Comparison of ENCODE assay signal across 9 cellular contexts in the genomic region with DNA sequence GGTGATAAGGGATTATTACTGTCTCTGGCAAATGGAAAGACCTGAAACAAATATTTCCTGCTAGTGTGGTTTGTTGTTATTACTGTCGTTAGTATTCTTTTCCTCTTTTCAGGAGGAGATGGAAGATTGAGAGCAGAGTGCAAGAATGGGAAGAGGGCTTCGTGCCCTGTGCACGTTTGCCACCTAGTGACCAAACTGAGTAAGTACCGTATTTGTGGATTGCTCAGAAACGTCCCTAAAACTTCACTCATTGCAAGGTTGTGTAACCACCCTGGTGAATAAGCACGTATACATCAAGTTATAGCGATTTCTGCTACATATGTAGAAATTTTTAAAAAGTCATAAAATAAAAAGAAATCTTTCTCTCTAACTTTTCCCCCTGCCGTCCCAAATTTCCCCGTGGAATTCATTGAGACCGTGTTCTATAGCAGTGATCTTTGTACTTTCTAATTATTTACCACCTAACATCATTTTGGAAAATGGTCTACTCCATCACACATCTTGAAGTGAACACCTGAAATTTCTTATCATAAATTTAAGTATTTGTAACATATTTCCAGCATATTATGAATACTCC. TPM values are rescaled to one million over a fixed set of nuclear protein-coding genes. Genes with fewer than 3 reads are reported as not detected.
DNase-seq lines count a peak whose midpoint lies in the region; ATAC-seq and TF ChIP-seq lines count a peak whose summit lies in the region.
"Had no signal": no experiment of that assay in that cellular context is flagged by ENCODE, and none has a peak within 500 bp of the region (broad histone marks: within the 10 kb centered on the region; RNA-seq: fewer than 3 reads in every experiment).

No MANE protein-coding gene starts in this region.

- CTCF ChIA-PET in activated naive CD4-positive, alpha-beta T cell treated with anti-CD3 and anti-CD28 coated beads, Interleukin-2, amount 10 ng/mL, durations not matched to agents 7 days and 5 days (lab: Charles Lee): interaction anchor here (1.5 kb wide), 1 partner anchor 33 kb away, joined by 5 read pairs; no protein-coding TSS in a partner anchor

- no peaks in the 10 kb centered on the region for H3K27me3 Mint-ChIP-seq in activated naive CD4-positive, alpha-beta T cell treated with anti-CD3 and anti-CD28 coated beads, Interleukin-2, amount 10 ng/mL, durations not matched to agents 7 days and 5 days

- H3K36me3 ChIP-seq in body of pancreas (replicated peaks in 1 of 2; ENCODE audit: insufficient read depth in 1 of 2, low read depth in 2 of 2): no peaks in the 10 kb centered on the region

- no peak overlapping the region for H3K27ac Mint-ChIP-seq in activated naive CD4-positive, alpha-beta T cell treated with anti-CD3 and anti-CD28 coated beads, Interleukin-2, amount 10 ng/mL, durations not matched to agents 7 days and 5 days

- no peak overlapping the region for H3K4me3 Mint-ChIP-seq in activated naive CD4-positive, alpha-beta T cell treated with anti-CD3 and anti-CD28 coated beads, Interleukin-2, amount 10 ng/mL, durations not matched to agents 7 days and 5 days

- no peaks in the 10 kb centered on the region for H3K27me3 ChIP-seq in body of pancreas

- no peaks in the 10 kb centered on the region for H3K36me3 Mint-ChIP-seq in activated naive CD4-positive, alpha-beta T cell treated with anti-CD3 and anti-CD28 coated beads, Interleukin-2, amount 10 ng/mL, durations not matched to agents 7 days and 5 days

- 23% methylated on average over 10 of the region's 10 CpGs for WGBS in body of pancreas, 2 donors

- no peaks in the 10 kb centered on the region for H3K9me3 ChIP-seq in body of pancreas

- H3K27ac ChIP-seq in body of pancreas: no peak overlapping the region
- H3K27ac ChIP-seq: SK-N-MC had no signal

- intact Hi-C loops in body of pancreas (cut with DNase I): no loop called here

- H3K4me3 ChIP-seq in body of pancreas: no peak overlapping the region
- H3K4me3 ChIP-seq: SK-N-MC had no signal

- no peaks in the 10 kb centered on the region for H3K4me1 ChIP-seq in body of pancreas

- DNase-seq in Ammon's horn (ENCODE audit: low spot score) (peak; percentile 67), NCI-H2227 treated with DMSO at 0.1 percent for 48 hours (lab: John Stamatoyannopoulos, UW) (peak; percentile 2), body of pancreas (peak; percentile 6 to 28 (median 17)), kidney glomerular epithelial cell (lab: John Stamatoyannopoulos, UW) (peak; percentile 4)
- DNase-seq in activated naive CD4-positive, alpha-beta T cell treated with anti-CD3 and anti-CD28 coated beads, Interleukin-2, amount 10 ng/mL, durations not matched to agents 7 days and 5 days: no peak

- TF ChIP-seq CTCF in GM12874 (IDR thresholded peaks at IDR 0.05; ENCODE audit: insufficient read depth, low read depth, low read length): peak; percentile 64
- peak; percentile 31 to 74 (median 49) for TF ChIP-seq CTCF in body of pancreas (IDR thresholded peaks at IDR 0.05)

- H3K9me3 Mint-ChIP-seq in activated naive CD4-positive, alpha-beta T cell treated with anti-CD3 and anti-CD28 coated beads, Interleukin-2, amount 10 ng/mL, durations not matched to agents 7 days and 5 days: no peaks in the 10 kb centered on the region

- H3K4me1 Mint-ChIP-seq in activated naive CD4-positive, alpha-beta T cell treated with anti-CD3 and anti-CD28 coated beads, Interleukin-2, amount 10 ng/mL, durations not matched to agents 7 days and 5 days: no peaks in the 10 kb centered on the region

- no peak for TF ChIP-seq POLR2A in body of pancreas (IDR thresholded peaks at IDR 0.05)

- ATAC-seq in HG02852 (IDR thresholded peaks at IDR 0.05; ENCODE audit: unreplicated experiment): peak; percentile 95
- peak; percentile 55 for ATAC-seq in body of pancreas
- ATAC-seq in HG02981 (IDR thresholded peaks at IDR 0.05; ENCODE audit: unreplicated experiment): no peak

RNA-seq across cellular contexts. Expression of a gene that starts 24.3 kb away (rescaled TPM):
- total RNA-seq in body of pancreas: 10 to 100 TPM in 1 of 2 donors, 1 to 10 TPM in 1; 7.8 to 88.3 TPM
